ENCODE assay signal across 15 cellular contexts in genomic region chr10:129078746-129079480, GRCh38.
A peak's percentile ranks its signal among the peaks of the same experiment; 100 is the strongest.
DNase-seq lines count a peak whose midpoint lies in the region; TF ChIP-seq lines count a peak whose summit lies in the region.
"Had no signal": no experiment of that assay in that cellular context is flagged by ENCODE, and none has a peak within 500 bp of the region (broad histone marks: within the 10 kb centered on the region; RNA-seq: fewer than 3 reads in every experiment).

No MANE protein-coding gene starts in this region.

- 58 to 62% methylated on average over 11 of the region's 11 CpGs for WGBS in lower leg skin, 2 donors
- 75 to 83% methylated on average over 11 of the region's 11 CpGs for WGBS in sigmoid colon, 2 donors
- WGBS in stomach, 5 donors, result 62 to 80% (median 71%) methylated on average over 11 of the region's 11 CpGs

- no peak overlapping the region for H3K4me3 ChIP-seq in breast epithelium
- H3K4me3 ChIP-seq in SK-N-MC, result no peak overlapping the region; the same call in 1 of the 2 replicates
- no peak overlapping the region for H3K4me3 ChIP-seq in lower leg skin (ENCODE audit: low read depth, poor library complexity, severe bottlenecking)
- no peak overlapping the region for H3K4me3 ChIP-seq in sigmoid colon
- H3K4me3 ChIP-seq in stomach, result no peak overlapping the region

- peaks cover 13% of the 10 kb centered on the region for H3K9me3 Mint-ChIP-seq in MCF 10A (ENCODE audit: unreplicated experiment)

- no peak for TF ChIP-seq CTCF in breast epithelium (IDR thresholded peaks at IDR 0.05)
- no peak for TF ChIP-seq CTCF in MCF 10A (IDR thresholded peaks at IDR 0.05; ENCODE audit: unreplicated experiment)
- TF ChIP-seq CTCF in lower leg skin (IDR thresholded peaks at IDR 0.05), result no peak
- no peak for TF ChIP-seq CTCF in sigmoid colon (IDR thresholded peaks at IDR 0.05)
- no peak for TF ChIP-seq CTCF in stomach (IDR thresholded peaks at IDR 0.05)

- CTCF ChIA-PET in MCF 10A (lab: Yijun Ruan, JAX), result interaction anchor here (1.0 kb wide), 1 partner anchor 447 kb away, joined by 3 read pairs; no protein-coding TSS in a partner anchor

- H3K9me3 ChIP-seq in breast epithelium (peaks cover 0 to 5% of the 10 kb centered on the region in 2 donors), SK-N-MC (ENCODE audit: low read depth, low read length) (no peaks in the 10 kb centered on the region), sigmoid colon (no peaks in the 10 kb centered on the region), stomach (peaks cover 0 to 7% (median 2%) of the 10 kb centered on the region in 4 donors)
- H3K9me3 ChIP-seq: BE2C had no signal

- H3K27ac ChIP-seq in breast epithelium (peak overlapping the region; percentile 58 to 66), SK-N-MC (0 out of 2 replicates have a peak overlapping the region, but pooled peaks have one; percentile 46), sigmoid colon (peak overlapping the region in 3 of 4 donors; percentile 26 to 38 (median 36)), stomach (no peak overlapping the region)

- TF ChIP-seq POLR2A in breast epithelium (IDR thresholded peaks at IDR 0.05) (no peak), lower leg skin (IDR thresholded peaks at IDR 0.05) (no peak), sigmoid colon (IDR thresholded peaks at IDR 0.05) (no peak), stomach (IDR thresholded peaks at IDR 0.05) (no peak)

- no peak overlapping the region for H3K4me3 Mint-ChIP-seq in MCF 10A (ENCODE audit: unreplicated experiment)
- H3K4me3 Mint-ChIP-seq: CD4-positive, CD25-positive, alpha-beta regulatory T cell; CD8-positive, alpha-beta memory T cell; H9 had no signal

- no peaks in the 10 kb centered on the region for H3K4me1 Mint-ChIP-seq in MCF 10A (ENCODE audit: insufficient read depth, unreplicated experiment)
- H3K4me1 Mint-ChIP-seq: H9 had no signal

- TF ChIP-seq EP300 in sigmoid colon (IDR thresholded peaks at IDR 0.05) (no peak), stomach (IDR thresholded peaks at IDR 0.05) (no peak)

- POLR2A ChIA-PET in MCF 10A (lab: Yijun Ruan, JAX), result no interaction called here

- no TSS peak for BruUV-seq in MCF 10A (replicated peaks; lab: Mats Ljungman, UMichigan)

- H3K27me3 ChIP-seq in breast epithelium (no peaks in the 10 kb centered on the region), sigmoid colon (no peaks in the 10 kb centered on the region), stomach (no peaks in the 10 kb centered on the region)
- H3K27me3 ChIP-seq: BE2C had no signal

- DNase-seq in breast epithelium (ENCODE audit: low spot score in 2 of 2) (no peak), MCF 10A (ENCODE audit: unreplicated experiment) (no peak), SK-N-MC (ENCODE audit: low read depth, low spot score) (no peak), lower leg skin (ENCODE audit: low spot score in 2 of 2) (peak; percentile 2 to 53), sigmoid colon (no peak), stomach (no peak), RKO (ENCODE audit: low spot score) (no peak), NCI-H510A (lab: John Stamatoyannopoulos, UW) (no peak)
- DNase-seq: 8988T; CD4-positive, CD25-positive, alpha-beta regulatory T cell; CD8-positive, alpha-beta memory T cell; COR-L47; DMS 273 treated with DMSO at 0.1 percent for 48 hours; H9 had no signal

- H3K4me1 ChIP-seq in breast epithelium, result no peaks in the 10 kb centered on the region
- H3K4me1 ChIP-seq in sigmoid colon, result peaks cover 0 to 25% (median 19%) of the 10 kb centered on the region in 4 donors
- peaks cover 0 to 4% (median 0%) of the 10 kb centered on the region in 4 donors for H3K4me1 ChIP-seq in stomach

- no peak overlapping the region for H3K9ac ChIP-seq in SK-N-MC (ENCODE audit: insufficient read length)

- H3K27me3 Mint-ChIP-seq in MCF 10A (ENCODE audit: insufficient read depth, unreplicated experiment), result no peaks in the 10 kb centered on the region
- H3K27me3 Mint-ChIP-seq: CD8-positive, alpha-beta memory T cell had no signal

- intact Hi-C loops in breast epithelium (cut with DNase I; ENCODE audit: low total_unique reads) (no loop called here), MCF 10A (cut with micrococcal nuclease) (no loop called here), lower leg skin (cut with DNase I; ENCODE audit: low total_unique reads) (no loop called here), sigmoid colon (cut with DNase I) (no loop called here), stomach (cut with DNase I; ENCODE audit: low total_unique reads) (no loop called here)

- no peak overlapping the region for H3K27ac Mint-ChIP-seq in MCF 10A (ENCODE audit: low read depth, unreplicated experiment)
- H3K27ac Mint-ChIP-seq: CD8-positive, alpha-beta memory T cell; H9 had no signal

- no peaks in the 10 kb centered on the region for H3K36me3 ChIP-seq in breast epithelium
- no peaks in the 10 kb centered on the region for H3K36me3 ChIP-seq in SK-N-MC (ENCODE audit: insufficient read depth, low read length)
- H3K36me3 ChIP-seq in sigmoid colon, result no peaks in the 10 kb centered on the region
- no peaks in the 10 kb centered on the region for H3K36me3 ChIP-seq in stomach
- H3K36me3 ChIP-seq: BE2C had no signal

- no peaks in the 10 kb centered on the region for H3K36me3 Mint-ChIP-seq in MCF 10A (ENCODE audit: insufficient read depth, unreplicated experiment)
- H3K36me3 Mint-ChIP-seq: CD8-positive, alpha-beta memory T cell had no signal

Comparison
In these comparisons a context has a peak if more than half of its experiments do, and no peak if none do; other contexts are left out.
1. DNase-seq: peak in lower leg skin (2 of 2); none in breast epithelium (0 of 2), MCF 10A (single experiment), SK-N-MC (single experiment), sigmoid colon (single experiment), stomach (single experiment), RKO (single experiment) and NCI-H510A (single experiment).
2. H3K27ac ChIP-seq: peak in breast epithelium (2 of 2), SK-N-MC (single experiment) and sigmoid colon (3 of 4); none in stomach (0 of 5).